ENCODE assay signal across 33 cellular contexts in genomic region chr11:87061766-87062165, GRCh38.
"Had no signal": no experiment of that assay in that cellular context is flagged by ENCODE, and none has a peak within 500 bp of the region (broad histone marks: within the 10 kb centered on the region; RNA-seq: fewer than 3 reads in every experiment).

No MANE protein-coding gene starts in this region.

- H3K27me3 Mint-ChIP-seq: activated B cell treated with CpG ODN at 0.5 μM for 24 hours; activated CD4-positive, alpha-beta memory T cell treated with anti-CD3 and anti-CD28 coated beads for 36 hours; activated CD4-positive, alpha-beta T cell treated with anti-CD3 and anti-CD28 coated beads, Interleukin-2, amount 10 ng/mL, durations not matched to agents 24 days and 14 days; activated CD8-positive, alpha-beta T cell treated with anti-CD3 and anti-CD28 coated beads for 36 hours; activated naive CD4-positive, alpha-beta T cell treated with anti-CD3 and anti-CD28 coated beads, Interleukin-2, amount 10 ng/mL, durations not matched to agents 7 days and 5 days; activated naive CD4-positive, alpha-beta T cell treated with anti-CD3 and anti-CD28 coated beads, Interleukin-2, amount 50 U/mL, for 24 hours; activated naive CD8-positive, alpha-beta T cell; activated naive CD8-positive, alpha-beta T cell treated with anti-CD3 and anti-CD28 coated beads, Interleukin-2, amount 10 ng/mL, durations not matched to agents 7 days and 5 days; activated naive CD8-positive, alpha-beta T cell treated with anti-CD3 and anti-CD28 coated beads, Interleukin-2, amount 50 U/mL, for 24 hours; activated T-cell treated with anti-CD3 and anti-CD28 coated beads, Interleukin-2, amount 50 U/mL, for 24 hours had no signal

- H3K9me3 ChIP-seq: body of pancreas, breast epithelium had no signal

- H3K27me3 ChIP-seq: body of pancreas, brain microvascular endothelial cell, breast epithelium had no signal

- H3K27ac ChIP-seq: body of pancreas, brain microvascular endothelial cell, breast epithelium, VCaP had no signal

- ATAC-seq: activated CD8-positive, alpha-beta T cell treated with anti-CD3 and anti-CD28 coated beads for 36 hours; activated naive CD8-positive, alpha-beta T cell treated with anti-CD3 and anti-CD28 coated beads, Interleukin-2, amount 50 U/mL, for 24 hours; body of pancreas had no signal

- H3K4me1 Mint-ChIP-seq: activated naive CD4-positive, alpha-beta T cell treated with anti-CD3 and anti-CD28 coated beads, Interleukin-2, amount 10 ng/mL, durations not matched to agents 7 days and 5 days had no signal

- H3K4me1 ChIP-seq: body of pancreas, breast epithelium had no signal

- H3K36me3 ChIP-seq: brain microvascular endothelial cell, breast epithelium had no signal

- H3K27ac Mint-ChIP-seq: activated B cell treated with CpG ODN at 0.5 μM for 24 hours; activated CD4-positive, alpha-beta memory T cell treated with anti-CD3 and anti-CD28 coated beads for 36 hours; activated CD4-positive, alpha-beta T cell treated with anti-CD3 and anti-CD28 coated beads, Interleukin-2, amount 10 ng/mL, durations not matched to agents 24 days and 14 days; activated CD8-positive, alpha-beta T cell treated with anti-CD3 and anti-CD28 coated beads for 36 hours; activated naive CD4-positive, alpha-beta T cell treated with anti-CD3 and anti-CD28 coated beads, Interleukin-2, amount 10 ng/mL, durations not matched to agents 7 days and 5 days; activated naive CD4-positive, alpha-beta T cell treated with anti-CD3 and anti-CD28 coated beads, Interleukin-2, amount 50 U/mL, for 24 hours; activated naive CD8-positive, alpha-beta T cell; activated naive CD8-positive, alpha-beta T cell treated with anti-CD3 and anti-CD28 coated beads, Interleukin-2, amount 10 ng/mL, durations not matched to agents 7 days and 5 days; activated naive CD8-positive, alpha-beta T cell treated with anti-CD3 and anti-CD28 coated beads, Interleukin-2, amount 50 U/mL, for 24 hours; activated T-cell treated with anti-CD3 and anti-CD28 coated beads, Interleukin-2, amount 50 U/mL, for 24 hours; activated T-helper 2 cell treated with anti-CD3 and anti-CD28 coated beads, Interferon-gamma antibody, Interleukin-2, Interleukin-4, amounts not matched to agents 10 μg/mL and 5 μg/mL and 100 μg/mL, durations not matched to agents 14 hours and 24 hours and 36 hours; T-helper 1 cell treated with Interleukin-12 subunit alpha and Interleukin-12 subunit beta and Interleukin-4 antibody, amounts not matched to agents 30 μg/mL and 1 μg/mL, for 36 hours; T-helper 2 cell treated with Interferon-gamma antibody and Interleukin-4, amounts not matched to agents 5 μg/mL and 100 μg/mL, for 36 hours had no signal

- H3K9me3 Mint-ChIP-seq: activated B cell treated with CpG ODN at 0.5 μM for 24 hours; activated CD4-positive, alpha-beta memory T cell treated with anti-CD3 and anti-CD28 coated beads for 36 hours; activated CD4-positive, alpha-beta T cell treated with anti-CD3 and anti-CD28 coated beads, Interleukin-2, amount 10 ng/mL, durations not matched to agents 24 days and 14 days; activated CD8-positive, alpha-beta T cell treated with anti-CD3 and anti-CD28 coated beads for 36 hours; activated naive CD4-positive, alpha-beta T cell treated with anti-CD3 and anti-CD28 coated beads, Interleukin-2, amount 10 ng/mL, durations not matched to agents 7 days and 5 days; activated naive CD4-positive, alpha-beta T cell treated with anti-CD3 and anti-CD28 coated beads, Interleukin-2, amount 50 U/mL, for 24 hours; activated naive CD8-positive, alpha-beta T cell treated with anti-CD3 and anti-CD28 coated beads, Interleukin-2, amount 10 ng/mL, durations not matched to agents 7 days and 5 days; activated naive CD8-positive, alpha-beta T cell treated with anti-CD3 and anti-CD28 coated beads, Interleukin-2, amount 50 U/mL, for 24 hours; activated T-cell treated with anti-CD3 and anti-CD28 coated beads, Interleukin-2, amount 50 U/mL, for 24 hours; activated T-helper 2 cell treated with anti-CD3 and anti-CD28 coated beads, Interferon-gamma antibody, Interleukin-2, Interleukin-4, amounts not matched to agents 10 μg/mL and 5 μg/mL and 100 μg/mL, durations not matched to agents 14 hours and 24 hours and 36 hours; T-helper 1 cell treated with Interleukin-12 subunit alpha and Interleukin-12 subunit beta and Interleukin-4 antibody, amounts not matched to agents 30 μg/mL and 1 μg/mL, for 36 hours; T-helper 2 cell treated with Interferon-gamma antibody and Interleukin-4, amounts not matched to agents 5 μg/mL and 100 μg/mL, for 36 hours had no signal

- DNase-seq: activated B cell treated with CpG ODN at 0.5 μM for 24 hours; activated CD4-positive, alpha-beta memory T cell treated with anti-CD3 and anti-CD28 coated beads for 36 hours; activated CD4-positive, alpha-beta T cell treated with anti-CD3 and anti-CD28 coated beads for 4 hours; activated CD4-positive, alpha-beta T cell treated with anti-CD3 and anti-CD28 coated beads, Interleukin-2, amount 10 ng/mL, durations not matched to agents 24 days and 14 days; activated CD4-positive, alpha-beta T cell treated with anti-CD3 and anti-CD28 coated beads, Interleukin-2, amount 50 U/mL, for 1 hour; activated CD4-positive, alpha-beta T cell treated with anti-CD3 and anti-CD28 coated beads, Interleukin-2, amount 50 U/mL, for 4 hours; activated CD4-positive, CD25-positive, alpha-beta regulatory T cell treated with anti-CD3 and anti-CD28 coated beads, Interleukin-2, amount 50 U/mL, for 72 hours; activated CD8-positive, alpha-beta memory T cell treated with anti-CD3 and anti-CD28 coated beads, Interleukin-2, amount 50 U/mL, for 4 hours; activated CD8-positive, alpha-beta T cell treated with anti-CD3 and anti-CD28 coated beads for 36 hours; activated effector memory CD4-positive, alpha-beta T cell treated with Interleukin-2 at 50 U/mL for 16 hours; activated gamma-delta T cell; activated naive CD4-positive, alpha-beta T cell treated with anti-CD3 and anti-CD28 coated beads, Interleukin-2, amount 10 ng/mL, durations not matched to agents 7 days and 5 days; activated naive CD4-positive, alpha-beta T cell treated with Interleukin-2 at 50 U/mL for 16 hours; activated naive CD8-positive, alpha-beta T cell treated with anti-CD3 and anti-CD28 coated beads, Interleukin-2, amount 10 ng/mL, durations not matched to agents 7 days and 5 days; activated naive CD8-positive, alpha-beta T cell treated with anti-CD3 and anti-CD28 coated beads, Interleukin-2, amount 50 U/mL, for 24 hours; activated T-cell treated with anti-CD3 and anti-CD28 coated beads for 4 hours; activated T-cell treated with anti-CD3 and anti-CD28 coated beads, Interleukin-2, amount 50 U/mL, for 24 hours; activated T-cell treated with anti-CD3 and anti-CD28 coated beads, Interleukin-2, amount 50 U/mL, for 48 hours; amniotic stem cell; aorta; body of pancreas; brain microvascular endothelial cell; central memory CD4-positive, alpha-beta T cell; T-helper 1 cell; T-helper 2 cell; T-helper 9 cell had no signal

- H3K4me3 ChIP-seq: body of pancreas, breast epithelium had no signal

- H3K4me3 Mint-ChIP-seq: activated B cell treated with CpG ODN at 0.5 μM for 24 hours; activated CD4-positive, alpha-beta memory T cell treated with anti-CD3 and anti-CD28 coated beads for 36 hours; activated CD4-positive, alpha-beta T cell treated with anti-CD3 and anti-CD28 coated beads, Interleukin-2, amount 10 ng/mL, durations not matched to agents 24 days and 14 days; activated CD8-positive, alpha-beta T cell treated with anti-CD3 and anti-CD28 coated beads for 36 hours; activated naive CD4-positive, alpha-beta T cell treated with anti-CD3 and anti-CD28 coated beads, Interleukin-2, amount 10 ng/mL, durations not matched to agents 7 days and 5 days; activated naive CD4-positive, alpha-beta T cell treated with anti-CD3 and anti-CD28 coated beads, Interleukin-2, amount 50 U/mL, for 24 hours; activated naive CD8-positive, alpha-beta T cell; activated naive CD8-positive, alpha-beta T cell treated with anti-CD3 and anti-CD28 coated beads, Interleukin-2, amount 10 ng/mL, durations not matched to agents 7 days and 5 days; activated naive CD8-positive, alpha-beta T cell treated with anti-CD3 and anti-CD28 coated beads, Interleukin-2, amount 50 U/mL, for 24 hours; activated T-cell treated with anti-CD3 and anti-CD28 coated beads, Interleukin-2, amount 50 U/mL, for 24 hours; T-helper 1 cell treated with Interleukin-12 subunit alpha and Interleukin-12 subunit beta and Interleukin-4 antibody, amounts not matched to agents 30 μg/mL and 1 μg/mL, for 36 hours; T-helper 2 cell treated with Interferon-gamma antibody and Interleukin-4, amounts not matched to agents 5 μg/mL and 100 μg/mL, for 36 hours had no signal
